Comparison of ENCODE assay signal across 1 cellular context in the genomic region with DNA sequence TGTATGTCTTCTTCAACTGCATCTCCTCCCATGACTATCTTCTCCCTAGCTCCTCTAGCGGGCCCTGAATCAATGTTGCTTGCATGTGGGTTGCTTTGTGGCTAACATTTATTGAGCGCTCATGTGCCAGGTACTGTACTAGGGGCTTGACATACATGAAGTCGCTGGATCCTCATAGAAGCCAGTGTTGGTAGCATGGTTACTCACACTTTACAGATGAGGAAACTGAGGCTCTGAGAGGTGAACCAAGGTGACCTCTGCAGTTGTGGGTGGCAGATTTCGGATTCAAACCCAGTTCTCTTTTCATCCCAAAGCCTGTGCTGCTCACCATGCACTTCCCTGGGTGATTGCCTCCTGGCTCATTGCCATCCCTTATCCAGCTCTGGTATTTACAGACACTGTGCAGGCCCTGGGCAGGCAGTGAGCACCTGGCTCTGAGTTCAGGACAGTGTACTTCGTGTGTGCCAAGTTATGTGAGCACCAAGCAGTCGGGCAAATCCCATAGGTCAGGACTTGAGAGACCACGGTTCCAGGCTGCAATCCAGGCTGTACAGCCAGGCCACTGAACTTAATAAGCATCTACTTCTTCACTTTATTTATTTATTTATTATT.
A peak's percentile ranks its signal among the peaks of the same experiment; 100 is the strongest.
TF ChIP-seq lines count a peak whose summit lies in the region.

No MANE protein-coding gene starts in this region.

TF ChIP-seq in HepG2, 621 proteins besides CTCF, POLR2A, EP300 and RAD21 (continues in another document):
- TF ChIP-seq MLX (CRISPR knock-in tag; IDR thresholded peaks at IDR 0.05), result 0 out of 2 replicates have a peak, but pooled peaks have one; percentile 31
- TF ChIP-seq, protein P1, sequence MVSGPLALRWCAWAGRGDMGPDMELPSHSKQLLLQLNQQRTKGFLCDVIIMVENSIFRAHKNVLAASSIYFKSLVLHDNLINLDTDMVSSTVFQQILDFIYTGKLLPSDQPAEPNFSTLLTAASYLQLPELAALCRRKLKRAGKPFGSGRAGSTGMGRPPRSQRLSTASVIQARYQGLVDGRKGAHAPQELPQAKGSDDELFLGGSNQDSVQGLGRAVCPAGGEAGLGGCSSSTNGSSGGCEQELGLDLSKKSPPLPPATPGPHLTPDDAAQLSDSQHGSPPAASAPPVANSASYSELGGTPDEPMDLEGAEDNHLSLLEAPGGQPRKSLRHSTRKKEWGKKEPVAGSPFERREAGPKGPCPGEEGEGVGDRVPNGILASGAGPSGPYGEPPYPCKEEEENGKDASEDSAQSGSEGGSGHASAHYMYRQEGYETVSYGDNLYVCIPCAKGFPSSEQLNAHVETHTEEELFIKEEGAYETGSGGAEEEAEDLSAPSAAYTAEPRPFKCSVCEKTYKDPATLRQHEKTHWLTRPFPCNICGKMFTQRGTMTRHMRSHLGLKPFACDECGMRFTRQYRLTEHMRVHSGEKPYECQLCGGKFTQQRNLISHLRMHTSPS (CRISPR knock-in tag; IDR thresholded peaks at IDR 0.05; ENCODE audit: low read depth), result no peak
- TF ChIP-seq ZNF619 (CRISPR knock-in tag; IDR thresholded peaks at IDR 0.05), result no peak
- no peak for TF ChIP-seq KMT2B (CRISPR knock-in tag; IDR thresholded peaks at IDR 0.05)
- TF ChIP-seq ZNF205 (CRISPR knock-in tag; IDR thresholded peaks at IDR 0.05), result peak; percentile 28; the same call in 1 of the 2 replicates
- TF ChIP-seq, protein P2, sequence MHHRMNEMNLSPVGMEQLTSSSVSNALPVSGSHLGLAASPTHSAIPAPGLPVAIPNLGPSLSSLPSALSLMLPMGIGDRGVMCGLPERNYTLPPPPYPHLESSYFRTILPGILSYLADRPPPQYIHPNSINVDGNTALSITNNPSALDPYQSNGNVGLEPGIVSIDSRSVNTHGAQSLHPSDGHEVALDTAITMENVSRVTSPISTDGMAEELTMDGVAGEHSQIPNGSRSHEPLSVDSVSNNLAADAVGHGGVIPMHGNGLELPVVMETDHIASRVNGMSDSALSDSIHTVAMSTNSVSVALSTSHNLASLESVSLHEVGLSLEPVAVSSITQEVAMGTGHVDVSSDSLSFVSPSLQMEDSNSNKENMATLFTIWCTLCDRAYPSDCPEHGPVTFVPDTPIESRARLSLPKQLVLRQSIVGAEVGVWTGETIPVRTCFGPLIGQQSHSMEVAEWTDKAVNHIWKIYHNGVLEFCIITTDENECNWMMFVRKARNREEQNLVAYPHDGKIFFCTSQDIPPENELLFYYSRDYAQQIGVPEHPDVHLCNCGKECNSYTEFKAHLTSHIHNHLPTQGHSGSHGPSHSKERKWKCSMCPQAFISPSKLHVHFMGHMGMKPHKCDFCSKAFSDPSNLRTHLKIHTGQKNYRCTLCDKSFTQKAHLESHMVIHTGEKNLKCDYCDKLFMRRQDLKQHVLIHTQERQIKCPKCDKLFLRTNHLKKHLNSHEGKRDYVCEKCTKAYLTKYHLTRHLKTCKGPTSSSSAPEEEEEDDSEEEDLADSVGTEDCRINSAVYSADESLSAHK (CRISPR knock-in tag; IDR thresholded peaks at IDR 0.05; ENCODE audit: borderline replicate concordance), result no peak
- peak; percentile 26 for TF ChIP-seq TEAD3 (CRISPR knock-in tag; optimal IDR thresholded peaks at IDR 0.05; ENCODE audit: borderline replicate concordance)
- no peak for TF ChIP-seq ZSCAN20 (CRISPR knock-in tag; IDR thresholded peaks at IDR 0.05; ENCODE audit: borderline replicate concordance)
- no peak for TF ChIP-seq ZNF572 (CRISPR knock-in tag; IDR thresholded peaks at IDR 0.05)
- no peak for TF ChIP-seq ATAD3A (CRISPR knock-in tag; IDR thresholded peaks at IDR 0.05)
- 0 out of 2 replicates have a peak, but pooled peaks have one; percentile 8 for TF ChIP-seq ZNF629 (CRISPR knock-in tag; conservative IDR thresholded peaks at IDR 0.05)
- TF ChIP-seq DR1 (CRISPR knock-in tag; IDR thresholded peaks at IDR 0.05), result no peak
- TF ChIP-seq DDIT3 (CRISPR knock-in tag; IDR thresholded peaks at IDR 0.05), result no peak
- TF ChIP-seq PITX1 (CRISPR knock-in tag; IDR thresholded peaks at IDR 0.05), result no peak
- TF ChIP-seq SSRP1 (CRISPR knock-in tag; IDR thresholded peaks at IDR 0.05), result no peak
- TF ChIP-seq MIXL1 (CRISPR knock-in tag; IDR thresholded peaks at IDR 0.05), result no peak
- TF ChIP-seq ZFP36L1 (CRISPR knock-in tag; IDR thresholded peaks at IDR 0.05), result no peak
- TF ChIP-seq ZNF3 (CRISPR knock-in tag; IDR thresholded peaks at IDR 0.05), result peak; percentile 96
- no peak for TF ChIP-seq ELF4 (CRISPR knock-in tag; IDR thresholded peaks at IDR 0.05; ENCODE audit: borderline replicate concordance)
- no peak for TF ChIP-seq GFI1 (CRISPR knock-in tag; IDR thresholded peaks at IDR 0.05; ENCODE audit: borderline replicate concordance)
- TF ChIP-seq ATRX (CRISPR knock-in tag; IDR thresholded peaks at IDR 0.05; ENCODE audit: borderline replicate concordance), result no peak
- no peak for TF ChIP-seq ZNF207 (IDR thresholded peaks at IDR 0.05; ENCODE audit: borderline replicate concordance)
- no peak for TF ChIP-seq ZMAT3 (CRISPR knock-in tag; conservative IDR thresholded peaks at IDR 0.05)
- TF ChIP-seq, protein P3, sequence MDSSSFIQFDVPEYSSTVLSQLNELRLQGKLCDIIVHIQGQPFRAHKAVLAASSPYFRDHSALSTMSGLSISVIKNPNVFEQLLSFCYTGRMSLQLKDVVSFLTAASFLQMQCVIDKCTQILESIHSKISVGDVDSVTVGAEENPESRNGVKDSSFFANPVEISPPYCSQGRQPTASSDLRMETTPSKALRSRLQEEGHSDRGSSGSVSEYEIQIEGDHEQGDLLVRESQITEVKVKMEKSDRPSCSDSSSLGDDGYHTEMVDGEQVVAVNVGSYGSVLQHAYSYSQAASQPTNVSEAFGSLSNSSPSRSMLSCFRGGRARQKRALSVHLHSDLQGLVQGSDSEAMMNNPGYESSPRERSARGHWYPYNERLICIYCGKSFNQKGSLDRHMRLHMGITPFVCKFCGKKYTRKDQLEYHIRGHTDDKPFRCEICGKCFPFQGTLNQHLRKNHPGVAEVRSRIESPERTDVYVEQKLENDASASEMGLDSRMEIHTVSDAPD (CRISPR knock-in tag; IDR thresholded peaks at IDR 0.05), result no peak
- TF ChIP-seq, protein P4, sequence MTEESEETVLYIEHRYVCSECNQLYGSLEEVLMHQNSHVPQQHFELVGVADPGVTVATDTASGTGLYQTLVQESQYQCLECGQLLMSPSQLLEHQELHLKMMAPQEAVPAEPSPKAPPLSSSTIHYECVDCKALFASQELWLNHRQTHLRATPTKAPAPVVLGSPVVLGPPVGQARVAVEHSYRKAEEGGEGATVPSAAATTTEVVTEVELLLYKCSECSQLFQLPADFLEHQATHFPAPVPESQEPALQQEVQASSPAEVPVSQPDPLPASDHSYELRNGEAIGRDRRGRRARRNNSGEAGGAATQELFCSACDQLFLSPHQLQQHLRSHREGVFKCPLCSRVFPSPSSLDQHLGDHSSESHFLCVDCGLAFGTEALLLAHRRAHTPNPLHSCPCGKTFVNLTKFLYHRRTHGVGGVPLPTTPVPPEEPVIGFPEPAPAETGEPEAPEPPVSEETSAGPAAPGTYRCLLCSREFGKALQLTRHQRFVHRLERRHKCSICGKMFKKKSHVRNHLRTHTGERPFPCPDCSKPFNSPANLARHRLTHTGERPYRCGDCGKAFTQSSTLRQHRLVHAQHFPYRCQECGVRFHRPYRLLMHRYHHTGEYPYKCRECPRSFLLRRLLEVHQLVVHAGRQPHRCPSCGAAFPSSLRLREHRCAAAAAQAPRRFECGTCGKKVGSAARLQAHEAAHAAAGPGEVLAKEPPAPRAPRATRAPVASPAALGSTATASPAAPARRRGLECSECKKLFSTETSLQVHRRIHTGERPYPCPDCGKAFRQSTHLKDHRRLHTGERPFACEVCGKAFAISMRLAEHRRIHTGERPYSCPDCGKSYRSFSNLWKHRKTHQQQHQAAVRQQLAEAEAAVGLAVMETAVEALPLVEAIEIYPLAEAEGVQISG (CRISPR knock-in tag; IDR thresholded peaks at IDR 0.05), result peak; percentile 15; the same call in 1 of the 2 replicates
- TF ChIP-seq ZNF878 (CRISPR knock-in tag; IDR thresholded peaks at IDR 0.05), result no peak
- no peak for TF ChIP-seq CAMTA2 (CRISPR knock-in tag; IDR thresholded peaks at IDR 0.05; ENCODE audit: borderline replicate concordance)
- no peak for TF ChIP-seq ZNF414 (CRISPR knock-in tag; IDR thresholded peaks at IDR 0.05)
- no peak for TF ChIP-seq IRF9 (CRISPR knock-in tag; IDR thresholded peaks at IDR 0.05; ENCODE audit: borderline replicate concordance)
- no peak for TF ChIP-seq IRF2 (CRISPR knock-in tag; IDR thresholded peaks at IDR 0.05)
- TF ChIP-seq, protein P5, sequence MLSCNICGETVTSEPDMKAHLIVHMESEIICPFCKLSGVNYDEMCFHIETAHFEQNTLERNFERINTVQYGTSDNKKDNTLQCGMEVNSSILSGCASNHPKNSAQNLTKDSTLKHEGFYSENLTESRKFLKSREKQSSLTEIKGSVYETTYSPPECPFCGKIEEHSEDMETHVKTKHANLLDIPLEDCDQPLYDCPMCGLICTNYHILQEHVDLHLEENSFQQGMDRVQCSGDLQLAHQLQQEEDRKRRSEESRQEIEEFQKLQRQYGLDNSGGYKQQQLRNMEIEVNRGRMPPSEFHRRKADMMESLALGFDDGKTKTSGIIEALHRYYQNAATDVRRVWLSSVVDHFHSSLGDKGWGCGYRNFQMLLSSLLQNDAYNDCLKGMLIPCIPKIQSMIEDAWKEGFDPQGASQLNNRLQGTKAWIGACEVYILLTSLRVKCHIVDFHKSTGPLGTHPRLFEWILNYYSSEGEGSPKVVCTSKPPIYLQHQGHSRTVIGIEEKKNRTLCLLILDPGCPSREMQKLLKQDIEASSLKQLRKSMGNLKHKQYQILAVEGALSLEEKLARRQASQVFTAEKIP (CRISPR knock-in tag; IDR thresholded peaks at IDR 0.05; ENCODE audit: borderline replicate concordance), result no peak
- no peak for TF ChIP-seq MXI1 (IDR thresholded peaks at IDR 0.05; ENCODE audit: borderline replicate concordance, low read depth, low read length)
- TF ChIP-seq ZNF235 (CRISPR knock-in tag; IDR thresholded peaks at IDR 0.05; ENCODE audit: borderline replicate concordance), result no peak
- TF ChIP-seq REPIN1 (CRISPR knock-in tag; IDR thresholded peaks at IDR 0.05; ENCODE audit: borderline replicate concordance, low read depth), result no peak
- 0 out of 2 replicates have a peak, but pooled peaks have one; percentile 8 for TF ChIP-seq ZHX1 (CRISPR knock-in tag; IDR thresholded peaks at IDR 0.05; ENCODE audit: low read depth)
- no peak for TF ChIP-seq DPF2 (CRISPR knock-in tag; IDR thresholded peaks at IDR 0.05; ENCODE audit: borderline replicate concordance, low read depth)
- TF ChIP-seq, protein P6, sequence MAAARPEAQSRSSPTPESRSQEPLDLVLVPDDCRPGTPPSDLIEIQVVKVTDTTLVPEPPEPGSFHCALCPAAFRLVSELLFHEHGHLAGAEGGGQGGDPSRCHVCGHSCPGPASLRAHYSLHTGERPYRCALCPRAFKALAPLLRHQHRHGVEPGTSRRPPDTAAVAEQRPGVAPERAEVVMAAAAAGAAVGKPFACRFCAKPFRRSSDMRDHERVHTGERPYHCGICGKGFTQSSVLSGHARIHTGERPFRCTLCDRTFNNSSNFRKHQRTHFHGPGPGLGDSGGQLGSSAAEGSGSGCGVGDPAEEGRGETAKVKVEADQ (CRISPR knock-in tag; IDR thresholded peaks at IDR 0.05; ENCODE audit: borderline replicate concordance), result no peak
- TF ChIP-seq ZNF563 (CRISPR knock-in tag; IDR thresholded peaks at IDR 0.05), result no peak
- no peak for TF ChIP-seq FOXA1 (IDR thresholded peaks at IDR 0.05)
- peak; percentile 40; the same call in 1 of the 2 replicates for TF ChIP-seq FOXA1 (CRISPR knock-in tag; IDR thresholded peaks at IDR 0.05)
- TF ChIP-seq SOX5 (CRISPR knock-in tag; IDR thresholded peaks at IDR 0.05; ENCODE audit: borderline replicate concordance), result 0 out of 2 replicates have a peak, but pooled peaks have one; percentile 4
- no peak for TF ChIP-seq TBL1XR1 (IDR thresholded peaks at IDR 0.05; ENCODE audit: borderline replicate concordance, low read length, partially characterized antibody)
